Comparison of ENCODE assay signal across 8 cellular contexts in genomic region chr2:199458806-199459285, GRCh38. TPM values are rescaled to one million over a fixed set of nuclear protein-coding genes. Genes with fewer than 3 reads are reported as not detected.
DNase-seq lines count a peak whose midpoint lies in the region; ATAC-seq and TF ChIP-seq lines count a peak whose summit lies in the region.

No MANE protein-coding gene starts in this region.

- H3K79me2 ChIP-seq in smooth muscle cell (ENCODE audit: low read depth) = no peaks in the 10 kb centered on the region

- H3K4me3 ChIP-seq in A673 (ENCODE audit: low read depth, low read length, poor library complexity, severe bottlenecking) (peak overlapping the region; percentile 91), adrenal gland (peak overlapping the region; percentile 65 to 79 (median 78)), iPS-18c (ENCODE audit: insufficient read depth, low read depth, low read length) (peak overlapping the region; percentile 85), smooth muscle cell (peak overlapping the region; percentile 71)

- H3K4me1 ChIP-seq in A673 (ENCODE audit: insufficient read depth, low read length, poor library complexity, severe bottlenecking) (peaks cover 20% of the 10 kb centered on the region), adrenal gland (replicated peaks in 1 of 2) (peaks cover 23 to 45% of the 10 kb centered on the region in 2 donors), smooth muscle cell (ENCODE audit: low read depth) (peaks cover 28% of the 10 kb centered on the region)

- POLR2A ChIA-PET in A673 (lab: Charles Lee; ENCODE audit: low non-redundant PET) = interaction anchor here (0.7 kb wide), 1 partner anchor 307 kb away, joined by 6 read pairs; no protein-coding TSS in a partner anchor

- ATAC-seq in GM19025 (IDR thresholded peaks at IDR 0.05; ENCODE audit: low read depth, unreplicated experiment) = peak; percentile 34
- peak; percentile 42 for ATAC-seq in HG03520 (IDR thresholded peaks at IDR 0.05; ENCODE audit: unreplicated experiment)

- H3K9me3 ChIP-seq in A673 (ENCODE audit: low read depth, low read length, poor library complexity, severe bottlenecking) (no peaks in the 10 kb centered on the region), adrenal gland (replicated peaks in 1 of 3) (no peaks in the 10 kb centered on the region), iPS-18c (ENCODE audit: control insufficient read depth, insufficient read depth, low read length) (no peaks in the 10 kb centered on the region), smooth muscle cell (replicated peaks; ENCODE audit: low read depth) (no peaks in the 10 kb centered on the region)

- DNase-seq in A673 (ENCODE audit: low spot score) (no peak), adrenal gland (peak in 2 of 7 donors; percentile 47 to 49), smooth muscle cell (lab: John Stamatoyannopoulos, UW; ENCODE audit: unreplicated experiment) (no peak), Ammon's horn (ENCODE audit: low spot score) (no peak), OCI-M1 (lab: John Stamatoyannopoulos, UW) (no peak)

- H3K36me3 ChIP-seq in A673 (ENCODE audit: insufficient read depth, low read length, poor library complexity, severe bottlenecking) (no peaks in the 10 kb centered on the region), adrenal gland (replicated peaks in 1 of 2) (no peaks in the 10 kb centered on the region), smooth muscle cell (ENCODE audit: low read depth) (no peaks in the 10 kb centered on the region)

- WGBS in adrenal gland, 4 donors = 0% methylated on average over 1 to 56 of the region's 56 CpGs; no CpG with 5 or more reads in 1 of the 4 donors
- WGBS in smooth muscle cell (ENCODE audit: low lambda C conversion rate) = under 1% methylated on average over 56 of the region's 56 CpGs

- no TSS peak for BruUV-seq in A673 (replicated peaks; lab: Mats Ljungman, UMichigan)

- H3K27me3 ChIP-seq in A673 (replicated peaks; ENCODE audit: insufficient read depth, low read depth, low read length, poor library complexity) (peaks cover 3% of the 10 kb centered on the region), adrenal gland (peaks cover 42% of the 10 kb centered on the region), smooth muscle cell (ENCODE audit: low read depth) (peaks cover 78% of the 10 kb centered on the region)

- peak overlapping the region; percentile 38 for H3K9ac ChIP-seq in smooth muscle cell (ENCODE audit: low read depth)

- intact Hi-C loops in A673 (cut with micrococcal nuclease; ENCODE audit: unreplicated experiment) = loop anchor here (5.0 kb wide), 2 partner anchors 57 to 92 kb away; no protein-coding TSS in a partner anchor
- intact Hi-C loops in adrenal gland (cut with DNase I) = no loop called here

- H3F3A ChIP-seq in smooth muscle cell (ENCODE audit: low read depth) = no peaks in the 10 kb centered on the region

- no peak for TF ChIP-seq POLR2A in adrenal gland (IDR thresholded peaks at IDR 0.05)

- TF ChIP-seq CTCF in A673 (conservative IDR thresholded peaks at IDR 0.05; ENCODE audit: low read depth, low read length) (no peak), adrenal gland (IDR thresholded peaks at IDR 0.05) (no peak), smooth muscle cell (IDR thresholded peaks at IDR 0.05; ENCODE audit: borderline replicate concordance, insufficient read depth, poor library complexity, severe bottlenecking) (no peak)

- H4K20me1 ChIP-seq in smooth muscle cell (ENCODE audit: low read depth) = peaks cover 14% of the 10 kb centered on the region

- H2AFZ ChIP-seq in smooth muscle cell (ENCODE audit: low read depth) = peak overlapping the region; percentile 87

- peak overlapping the region; percentile 95 for H3K27ac ChIP-seq in A673 (ENCODE audit: low read depth, low read length, poor library complexity, severe bottlenecking)
- peak overlapping the region; percentile 54 to 92 (median 86) for H3K27ac ChIP-seq in adrenal gland
- peak overlapping the region; percentile 16 for H3K27ac ChIP-seq in smooth muscle cell (ENCODE audit: low read depth)

- peak overlapping the region; percentile 91 for H3K4me2 ChIP-seq in smooth muscle cell

- CTCF ChIA-PET in A673 (lab: Charles Lee) = interaction anchor here (1.0 kb wide), 1 partner anchor 12 kb away, joined by 3 read pairs; no protein-coding TSS in a partner anchor

RNA-seq across cellular contexts. Expression of gene SATB2, which starts 1.1 kb away (rescaled TPM):
- total RNA-seq in A673 (2021) = 20.3 and 23.2 TPM in 2 replicates
- 10 to 100 TPM in 6 of 8 donors, 1 to 10 TPM in 2; 8.9 to 18.3 (median 12.7) TPM for total RNA-seq in adrenal gland
- polyA plus RNA-seq in adrenal gland = 1 to 10 TPM; 5.8 to 6.8 (median 6.4) TPM
- total RNA-seq in smooth muscle cell = 2.0 and 12.5 TPM in 2 replicates
- polyA plus RNA-seq in smooth muscle cell = 0.47 and 0.73 TPM in 2 replicates

Comparison
In these comparisons a context has a peak if more than half of its experiments do, and no peak if none do; other contexts are left out.
1. H3K27ac ChIP-seq: peak in every context shown above with its lines; median percentile 95 in A673; 86 in adrenal gland; 16 in smooth muscle cell.